Comparison of ENCODE assay signal across 29 cellular contexts in genomic region chr1:17596186-17596585, GRCh38. TPM values are rescaled to one million over a fixed set of nuclear protein-coding genes. Genes with fewer than 3 reads are reported as not detected.
A peak's percentile ranks its signal among the peaks of the same experiment; 100 is the strongest.
DNase-seq lines count a peak whose midpoint lies in the region; ATAC-seq and TF ChIP-seq lines count a peak whose summit lies in the region.
"Had no signal": no experiment of that assay in that cellular context is flagged by ENCODE, and none has a peak within 500 bp of the region (broad histone marks: within the 10 kb centered on the region; RNA-seq: fewer than 3 reads in every experiment).

No MANE protein-coding gene starts in this region.

- H3K36me3 ChIP-seq in gastroesophageal sphincter (peaks cover 0 to 17% of the 10 kb centered on the region in 2 donors), sigmoid colon (peaks cover 0 to 15% (median 6%) of the 10 kb centered on the region in 4 donors)
- H3K36me3 ChIP-seq: brain microvascular endothelial cell, SJCRH30 had no signal

- H3K27ac ChIP-seq in gastroesophageal sphincter (peak overlapping the region in 3 of 4 donors; percentile 12 to 69 (median 67)), sigmoid colon (peak overlapping the region in 3 of 4 donors; percentile 32 to 51 (median 41))
- H3K27ac ChIP-seq: brain microvascular endothelial cell, epithelial cell of prostate, foreskin keratinocyte had no signal

- H3K27me3 ChIP-seq in gastroesophageal sphincter (no peaks in the 10 kb centered on the region), sigmoid colon (no peaks in the 10 kb centered on the region)
- H3K27me3 ChIP-seq: brain microvascular endothelial cell, dorsolateral prefrontal cortex, foreskin keratinocyte, SJCRH30 had no signal

- ATAC-seq in gastroesophageal sphincter (peak; percentile 33), HG02588 (IDR thresholded peaks at IDR 0.05; ENCODE audit: unreplicated experiment) (no peak)
- ATAC-seq: activated naive CD8-positive, alpha-beta T cell treated with anti-CD3 and anti-CD28 coated beads, Interleukin-2, amount 50 U/mL, for 24 hours; foreskin keratinocyte; PC-3; stimulated activated naive CD8-positive, alpha-beta T cell treated with anti-CD3 and anti-CD28 coated beads, Interleukin-15, amount 100 ng/mL, for 72 hours had no signal

- no peak for TF ChIP-seq POLR2A in gastroesophageal sphincter (IDR thresholded peaks at IDR 0.05)
- peak in 1 of 2 donors; percentile 26 for TF ChIP-seq POLR2A in sigmoid colon (IDR thresholded peaks at IDR 0.05)

- H3K9me3 ChIP-seq in gastroesophageal sphincter (no peaks in the 10 kb centered on the region), sigmoid colon (no peaks in the 10 kb centered on the region)
- H3K9me3 ChIP-seq: SJCRH30 had no signal

- H3K4me3 ChIP-seq in gastroesophageal sphincter (no peak overlapping the region), sigmoid colon (no peak overlapping the region)
- H3K4me3 ChIP-seq: dorsolateral prefrontal cortex, SJCRH30, skin epidermis had no signal

- no peak for TF ChIP-seq EP300 in gastroesophageal sphincter (IDR thresholded peaks at IDR 0.05)
- TF ChIP-seq EP300 in sigmoid colon (IDR thresholded peaks at IDR 0.05), result no peak

- intact Hi-C loops in sigmoid colon (cut with DNase I), result no loop called here

- H3K4me1 ChIP-seq in gastroesophageal sphincter, result peaks cover 0 to 93% (median 11%) of the 10 kb centered on the region in 3 donors
- peaks cover 0 to 29% (median 13%) of the 10 kb centered on the region in 4 donors for H3K4me1 ChIP-seq in sigmoid colon
- H3K4me1 ChIP-seq: foreskin keratinocyte had no signal

- WGBS in gastroesophageal sphincter (ENCODE audit: low coverage in 1 of 2), 2 donors, result 73% methylated on average over 7 of the region's 9 CpGs; no CpG with 5 or more reads in 1 of the 2 donors
- 22 to 77% methylated on average over 9 of the region's 9 CpGs for WGBS in sigmoid colon, 2 donors

- no peak for TF ChIP-seq CTCF in gastroesophageal sphincter (IDR thresholded peaks at IDR 0.05)
- TF ChIP-seq CTCF in sigmoid colon (IDR thresholded peaks at IDR 0.05), result no peak

- peak; percentile 38 for DNase-seq in DMS53 (lab: John Stamatoyannopoulos, UW)
- no peak for DNase-seq in DMS53 treated with DMSO at 0.1 percent for 48 hours (lab: John Stamatoyannopoulos, UW; ENCODE audit: unreplicated experiment)
- peak; percentile 38 for DNase-seq in NCI-H510A treated with DMSO at 0.1 percent for 48 hours (lab: John Stamatoyannopoulos, UW)
- DNase-seq in sigmoid colon, result no peak
- no peak for DNase-seq in stimulated activated CD4-positive, alpha-beta T cell treated with anti-CD3 and anti-CD28 coated beads, Interleukin-12 subunit alpha, Interleukin-12 subunit beta, amount 100 ng/mL, for 4 hours
- DNase-seq in NCI-H226, result no peak
- DNase-seq: 8988T; activated CD4-positive, alpha-beta T cell treated with anti-CD3 and anti-CD28 coated beads, Interleukin-2, amount 50 U/mL, for 1 hour; activated CD8-positive, alpha-beta memory T cell treated with anti-CD3 and anti-CD28 coated beads, Interleukin-2, amount 50 U/mL, for 4 hours; activated naive CD8-positive, alpha-beta T cell treated with anti-CD3 and anti-CD28 coated beads, Interleukin-2, amount 50 U/mL, for 24 hours; AML-193; brain microvascular endothelial cell; COR-L47; dorsolateral prefrontal cortex; foreskin keratinocyte; kidney; mesenchymal stem cell; nephron progenitor cell; PC-3; posterior cingulate gyrus; SJCRH30; stimulated activated CD4-positive, alpha-beta T cell treated with anti-CD3 and anti-CD28 coated beads, Interleukin-4, amount 100 ng/mL, for 1 hour; stimulated activated naive CD8-positive, alpha-beta T cell treated with anti-CD3 and anti-CD28 coated beads, Interleukin-15, amount 100 ng/mL, for 72 hours; T-helper 1 cell had no signal

RNA-seq across cellular contexts. Expression of gene ARHGEF10L, which starts 56.7 kb away (rescaled TPM):
- total RNA-seq in gastroesophageal sphincter (10 to 100 TPM; 50.9 to 97.0 (median 80.3) TPM), sigmoid colon (10 to 100 TPM; 25.0 to 44.9 (median 32.1) TPM)
- 10 to 100 TPM; 28.7 to 76.2 (median 33.0) TPM for polyA plus RNA-seq in sigmoid colon
- polyA plus RNA-seq: IgD-negative memory B cell had no signal

Comparison
In these comparisons a context has a peak if more than half of its experiments do, and no peak if none do; other contexts are left out.
1. DNase-seq: peak in DMS53 (single experiment) and NCI-H510A treated with DMSO at 0.1 percent for 48 hours (single experiment); none in DMS53 treated with DMSO at 0.1 percent for 48 hours (single experiment), sigmoid colon (single experiment), stimulated activated CD4-positive, alpha-beta T cell treated with anti-CD3 and anti-CD28 coated beads, Interleukin-12 subunit alpha, Interleukin-12 subunit beta, amount 100 ng/mL, for 4 hours (single experiment) and NCI-H226 (single experiment).